In the genomic region with DNA sequence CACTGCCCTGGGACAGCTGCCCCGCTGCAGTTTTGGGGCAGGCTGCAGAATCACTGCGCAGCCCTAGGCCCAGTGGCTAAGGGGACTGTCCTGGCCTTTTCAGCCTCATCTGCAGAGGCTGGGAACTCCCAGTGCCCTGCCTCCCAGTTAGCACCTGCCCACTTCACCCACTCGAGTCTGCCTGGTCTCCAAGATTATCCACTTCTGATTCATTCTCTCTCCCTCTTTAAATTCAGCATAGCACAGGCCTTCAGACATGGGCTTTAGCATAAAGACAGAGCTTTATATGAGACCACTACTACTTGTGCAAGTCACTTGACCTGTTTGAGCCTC, we compare ENCODE assay signal across 18 cellular contexts. TPM values are rescaled to one million over a fixed set of nuclear protein-coding genes. Genes with fewer than 3 reads are reported as not detected.
A peak's percentile ranks its signal among the peaks of the same experiment; 100 is the strongest.
DNase-seq lines count a peak whose midpoint lies in the region; ATAC-seq and TF ChIP-seq lines count a peak whose summit lies in the region.
"Had no signal": no experiment of that assay in that cellular context is flagged by ENCODE, and none has a peak within 500 bp of the region (broad histone marks: within the 10 kb centered on the region; RNA-seq: fewer than 3 reads in every experiment).

No MANE protein-coding gene starts in this region.

- H3K36me3 ChIP-seq in endocrine pancreas (ENCODE audit: control insufficient read depth, insufficient read depth, low read length) (no peaks in the 10 kb centered on the region), neuronal stem cell (replicated peaks in 1 of 2; ENCODE audit: control insufficient read depth in 2 of 2, insufficient read depth in 2 of 2, low read length in 2 of 2) (no peaks in the 10 kb centered on the region), vagina (no peaks in the 10 kb centered on the region)
- H3K36me3 ChIP-seq: SJCRH30 had no signal

- H3K9me3 Mint-ChIP-seq in progenitor cell of endocrine pancreas (ENCODE audit: low read depth): no peaks in the 10 kb centered on the region
- H3K9me3 Mint-ChIP-seq: naive B cell had no signal

- no peaks in the 10 kb centered on the region for H3K27me3 Mint-ChIP-seq in progenitor cell of endocrine pancreas

- H3K14ac ChIP-seq in neuronal stem cell (ENCODE audit: low read length): no peak overlapping the region

- H2BK5ac ChIP-seq in neuronal stem cell (ENCODE audit: low read length): no peak overlapping the region

- H3K9me3 ChIP-seq in right cardiac atrium (ENCODE audit: control insufficient read depth, low read length) (no peaks in the 10 kb centered on the region), endocrine pancreas (ENCODE audit: control insufficient read depth, low read length) (no peaks in the 10 kb centered on the region), neuronal stem cell (replicated peaks in 1 of 2; ENCODE audit: control insufficient read depth in 2 of 2, insufficient read depth in 1 of 2, low read depth in 1 of 2, low read length in 2 of 2) (no peaks in the 10 kb centered on the region), vagina (no peaks in the 10 kb centered on the region)
- H3K9me3 ChIP-seq: SJCRH30 had no signal

- ATAC-seq in right cardiac atrium (no peak), left cardiac atrium (no peak), GM19455 (IDR thresholded peaks at IDR 0.05; ENCODE audit: unreplicated experiment) (no peak)

- H4K91ac ChIP-seq in neuronal stem cell (ENCODE audit: low read depth, low read length, poor library complexity): no peak overlapping the region

- H3K18ac ChIP-seq in neuronal stem cell (ENCODE audit: low read length): no peak overlapping the region

- intact Hi-C loops in right cardiac atrium (cut with DNase I): no loop called here
- intact Hi-C loops in left cardiac atrium (cut with DNase I): no loop called here
- intact Hi-C loops in vagina (cut with DNase I): no loop called here

- H3K79me1 ChIP-seq in neuronal stem cell (ENCODE audit: low read depth, low read length): no peaks in the 10 kb centered on the region

- no peak overlapping the region for H3K27ac Mint-ChIP-seq in progenitor cell of endocrine pancreas
- H3K27ac Mint-ChIP-seq: naive B cell had no signal

- peak overlapping the region; percentile 49 for H2AK5ac ChIP-seq in neuronal stem cell (ENCODE audit: low read depth, low read length)

- no peaks in the 10 kb centered on the region for H3K36me3 Mint-ChIP-seq in progenitor cell of endocrine pancreas (ENCODE audit: insufficient read depth)
- H3K36me3 Mint-ChIP-seq: naive B cell had no signal

- no peak overlapping the region for H2BK12ac ChIP-seq in neuronal stem cell (ENCODE audit: low read length)

- peak overlapping the region; percentile 6 for H3K27ac ChIP-seq in right cardiac atrium (ENCODE audit: low read length)
- H3K27ac ChIP-seq in neuronal stem cell (replicated peaks; ENCODE audit: low read length): no peak overlapping the region
- H3K27ac ChIP-seq in vagina: peak overlapping the region; percentile 74
- H3K27ac ChIP-seq: hepatocyte, SJCRH30 had no signal

- no peak overlapping the region for H3K23ac ChIP-seq in neuronal stem cell (ENCODE audit: low read depth, low read length, poor library complexity)

- no peak overlapping the region for H2BK15ac ChIP-seq in neuronal stem cell (ENCODE audit: low read length)

- no peak overlapping the region for H3K4me2 ChIP-seq in neuronal stem cell (ENCODE audit: insufficient read depth, low read length, poor library complexity, severe bottlenecking)
- H3K4me2 ChIP-seq: hepatocyte had no signal

- H3K4me3 ChIP-seq in right cardiac atrium (ENCODE audit: low read length) (no peak overlapping the region), endocrine pancreas (ENCODE audit: control insufficient read depth, insufficient read depth, low read length) (no peak overlapping the region), neuronal stem cell (ENCODE audit: low read length in 2 of 2) (no peak overlapping the region), vagina (peak overlapping the region in 1 of 2 donors; percentile 30)
- H3K4me3 ChIP-seq: hepatocyte had no signal

- H2BK120ac ChIP-seq in neuronal stem cell (ENCODE audit: low read depth, low read length): no peak overlapping the region

- H4K8ac ChIP-seq in neuronal stem cell (ENCODE audit: low read depth, low read length): no peak overlapping the region

- H3K27me3 ChIP-seq in right cardiac atrium (ENCODE audit: control insufficient read depth, insufficient read depth): no peaks in the 10 kb centered on the region
- H3K27me3 ChIP-seq in endocrine pancreas (ENCODE audit: control insufficient read depth, insufficient read depth, low read length): no peaks in the 10 kb centered on the region
- no peaks in the 10 kb centered on the region for H3K27me3 ChIP-seq in neuronal stem cell (ENCODE audit: control insufficient read depth in 3 of 3, insufficient read depth in 3 of 3, low read depth in 1 of 3, low read length in 3 of 3)
- no peaks in the 10 kb centered on the region for H3K27me3 ChIP-seq in vagina
- H3K27me3 ChIP-seq: hepatocyte, SJCRH30 had no signal

- peaks cover 5% of the 10 kb centered on the region for H3K4me1 ChIP-seq in right cardiac atrium (ENCODE audit: control insufficient read depth, insufficient read depth, low read length)
- no peaks in the 10 kb centered on the region for H3K4me1 ChIP-seq in endocrine pancreas (ENCODE audit: control insufficient read depth, insufficient read depth, low read length)
- peaks cover 15 to 19% of the 10 kb centered on the region in 2 donors for H3K4me1 ChIP-seq in neuronal stem cell (ENCODE audit: control insufficient read depth in 2 of 2, insufficient read depth in 1 of 2, low read depth in 1 of 2, low read length in 2 of 2)
- peaks cover 29% of the 10 kb centered on the region for H3K4me1 ChIP-seq in vagina

- H2AFZ ChIP-seq in neuronal stem cell (ENCODE audit: low read length): no peak overlapping the region
- H2AFZ ChIP-seq: hepatocyte had no signal

- 44% methylated on average over 3 of the region's 3 CpGs for WGBS in right cardiac atrium
- WGBS in neuronal stem cell (ENCODE audit: extremely low coverage in 2 of 2, insufficient read length in 2 of 2, insufficient replicate concordance in 1 of 2), 2 donors: no CpG with 5 or more reads among the region's 3 CpGs

- no peak for DNase-seq in right cardiac atrium
- no peak for DNase-seq in left cardiac atrium
- no peak for DNase-seq in neuronal stem cell (ENCODE audit: low spot score)
- no peak for DNase-seq in vagina (ENCODE audit: extremely low spot score in 2 of 2)
- DNase-seq in NCI-H2171 (lab: John Stamatoyannopoulos, UW): no peak
- DNase-seq in progenitor cell of endocrine pancreas (ENCODE audit: low spot score, unreplicated experiment): no peak
- DNase-seq: activated CD4-positive, CD25-positive, alpha-beta regulatory T cell treated with anti-CD3 and anti-CD28 coated beads, Interleukin-2, amount 50 U/mL, for 72 hours; activated effector memory CD4-positive, alpha-beta T cell treated with anti-CD3 and anti-CD28 coated beads, Interleukin-2, amount 50 U/mL, for 16 hours; Calu3; GF-D8; naive B cell; NCI-H146; NCI-H510A; retina had no signal

- TF ChIP-seq POLR2A in vagina (IDR thresholded peaks at IDR 0.05): no peak

- H3K4me3 Mint-ChIP-seq in progenitor cell of endocrine pancreas (ENCODE audit: low read depth): no peak overlapping the region
- H3K4me3 Mint-ChIP-seq: naive B cell had no signal

- H3K9ac ChIP-seq in endocrine pancreas (ENCODE audit: control insufficient read depth, insufficient read depth, low read length): peak overlapping the region; percentile 22
- H3K9ac ChIP-seq in neuronal stem cell (ENCODE audit: low read depth, low read length, poor library complexity): no peak overlapping the region

- no peak overlapping the region for H3K4ac ChIP-seq in neuronal stem cell (ENCODE audit: low read length)

- TF ChIP-seq CTCF in vagina (IDR thresholded peaks at IDR 0.05) (no peak), progenitor cell of endocrine pancreas (IDR thresholded peaks at IDR 0.05; ENCODE audit: unreplicated experiment) (no peak)

- peaks cover 9% of the 10 kb centered on the region for H3K4me1 Mint-ChIP-seq in progenitor cell of endocrine pancreas (ENCODE audit: low read depth)

RNA-seq across cellular contexts. Expression of a gene that starts 8.9 kb away (rescaled TPM):
- total RNA-seq in right cardiac atrium: 1 to 10 TPM; 4.1 to 7.2 (median 6.1) TPM
- polyA plus RNA-seq in right cardiac atrium: 3.7 TPM
- 1 to 10 TPM; 4.1 to 5.0 TPM for total RNA-seq in left cardiac atrium
- polyA plus RNA-seq in neuronal stem cell (2013, experiment 1 of 2): 3.7 TPM
- 3.5 TPM for polyA plus RNA-seq in neuronal stem cell (2013, experiment 2 of 2)
- 1.5 TPM for total RNA-seq in vagina
- 8.7 and 9.3 TPM in 2 replicates for total RNA-seq in progenitor cell of endocrine pancreas
